Comparison of ENCODE assay signal across 9 cellular contexts in the genomic region with DNA sequence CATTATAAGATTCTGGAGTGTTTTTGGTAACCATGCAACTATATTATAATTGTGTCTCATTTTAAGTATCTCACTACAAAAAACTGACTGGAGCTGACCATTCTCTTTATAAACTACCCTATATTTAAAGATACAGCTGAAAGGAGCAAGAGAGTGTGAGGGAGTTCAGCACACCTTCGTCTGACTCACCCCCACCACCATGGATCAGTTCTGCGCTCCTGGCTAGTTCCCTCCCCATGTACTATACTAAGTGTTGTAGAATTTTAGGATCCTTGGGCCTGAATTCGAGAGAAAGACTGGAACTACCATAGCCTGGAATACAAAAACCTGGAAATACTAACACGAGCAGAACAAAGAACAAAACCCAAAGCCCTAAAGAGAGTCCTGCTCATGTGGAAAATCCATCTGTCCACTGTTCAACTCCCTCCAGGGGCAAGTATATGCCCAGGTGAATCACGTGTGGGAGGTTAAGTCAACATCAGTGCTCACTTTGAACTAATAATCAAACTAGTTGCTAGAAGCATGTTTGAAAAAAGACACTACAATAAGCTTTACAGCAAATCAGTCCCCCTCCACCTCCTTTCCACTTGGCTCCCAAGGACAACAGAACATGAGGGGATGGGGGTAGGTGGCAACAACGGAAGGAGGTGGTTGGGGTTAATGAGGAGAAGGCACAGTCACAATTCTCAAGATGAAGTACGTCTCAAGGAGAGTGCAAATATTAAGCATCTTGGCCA. TPM values are rescaled to one million over a fixed set of nuclear protein-coding genes. Genes with fewer than 3 reads are reported as not detected.
DNase-seq lines count a peak whose midpoint lies in the region; ATAC-seq and TF ChIP-seq lines count a peak whose summit lies in the region.
"Had no signal": no experiment of that assay in that cellular context is flagged by ENCODE, and none has a peak within 500 bp of the region (broad histone marks: within the 10 kb centered on the region; RNA-seq: fewer than 3 reads in every experiment).

No MANE protein-coding gene starts in this region.

- H4K20me1 ChIP-seq in MM.1S (ENCODE audit: insufficient read depth, low read length), result no peaks in the 10 kb centered on the region

- H3K4me3 ChIP-seq in AG04450 (ENCODE audit: low read depth, low read length) (no peak overlapping the region), MM.1S (ENCODE audit: low read length) (no peak overlapping the region)

- no peaks in the 10 kb centered on the region for H3K9me2 ChIP-seq in MM.1S (replicated peaks; ENCODE audit: insufficient read depth, low read length)

- peaks cover 26% of the 10 kb centered on the region for H3K4me1 ChIP-seq in MM.1S (ENCODE audit: low read length)

- DNase-seq in AG04450 (ENCODE audit: low read depth, low spot score) (no peak), MM.1S (no peak), dermis blood vessel endothelial cell (peak; percentile 69), naive B cell (no peak), NCI-H2227 (lab: John Stamatoyannopoulos, UW; ENCODE audit: unreplicated experiment) (no peak), foreskin melanocyte (no peak), D341Med (ENCODE audit: low spot score) (no peak)
- DNase-seq: GOT3 had no signal

- H2AFZ ChIP-seq in MM.1S (ENCODE audit: low read length), result no peak overlapping the region

- no peaks in the 10 kb centered on the region for H3K9me3 Mint-ChIP-seq in naive B cell

- no peaks in the 10 kb centered on the region for H3K36me3 Mint-ChIP-seq in naive B cell

- H3K9me3 ChIP-seq in AG04450 (ENCODE audit: control insufficient read depth, insufficient read depth, low read length) (no peaks in the 10 kb centered on the region; the same call in 1 of the 2 replicates), MM.1S (replicated peaks; ENCODE audit: insufficient read depth, low read length) (no peaks in the 10 kb centered on the region)

- ATAC-seq in naive B cell (ENCODE audit: low read depth in 2 of 2), result no peak
- no peak for ATAC-seq in GM21825 (IDR thresholded peaks at IDR 0.05; ENCODE audit: unreplicated experiment)

- H3K27me3 ChIP-seq in AG04450 (ENCODE audit: control insufficient read depth, insufficient read depth, low read length), result no peaks in the 10 kb centered on the region
- H3K27me3 ChIP-seq in MM.1S (replicated peaks; ENCODE audit: insufficient read depth, low read length), result no peaks in the 10 kb centered on the region

- CTCF ChIA-PET in AG04450 (lab: Charles Lee), result interaction anchor here (0.8 to 1.9 kb wide), 3 partner anchors 8 to 417 kb away, joined by 3 to 5 read pairs (median 3); no protein-coding TSS in a partner anchor

- peaks cover 68 to 84% (median 75%) of the 10 kb centered on the region in 3 donors for H3K4me1 Mint-ChIP-seq in naive B cell

- no peaks in the 10 kb centered on the region for H3K36me3 ChIP-seq in MM.1S (replicated peaks; ENCODE audit: insufficient read depth, low read length)

- peaks cover 11% of the 10 kb centered on the region; the same call in 1 of the 2 replicates for H3F3A ChIP-seq in MM.1S (ENCODE audit: insufficient read depth, low read length)

- no peak overlapping the region for H3K9ac ChIP-seq in MM.1S (ENCODE audit: low read length)

- 0 out of 2 replicates have a peak overlapping the region, but pooled peaks have one; percentile 38 for H3K4me2 ChIP-seq in MM.1S (ENCODE audit: low read depth, low read length)

- peak overlapping the region in 7 of 8 donors; percentile 56 to 83 (median 69) for H3K4me3 Mint-ChIP-seq in naive B cell

- no peaks in the 10 kb centered on the region for H3K27me3 Mint-ChIP-seq in naive B cell

- TF ChIP-seq CTCF in AG04450 (IDR thresholded peaks at IDR 0.05; ENCODE audit: low read depth, low read length) (no peak), MM.1S (IDR thresholded peaks at IDR 0.05; ENCODE audit: low read length) (no peak)

- POLR2A ChIA-PET in AG04450 (lab: Yijun Ruan, JAX), result interaction anchor here (1.6 kb wide), 1 partner anchor 46 kb away, joined by 4 read pairs; no protein-coding TSS in a partner anchor

- peak overlapping the region; percentile 54 for H3K27ac ChIP-seq in AG04450 (ENCODE audit: low read depth, low read length)
- H3K27ac ChIP-seq in MM.1S (ENCODE audit: low read length), result no peak overlapping the region; the same call in 1 of the 2 replicates

- H3K27ac Mint-ChIP-seq in naive B cell, result peak overlapping the region; percentile 82 to 93 (median 89)

- H3K79me2 ChIP-seq in MM.1S (ENCODE audit: low read length), result peaks cover 73% of the 10 kb centered on the region

RNA-seq across cellular contexts. Expression of a gene that starts 46.8 kb away (rescaled TPM):
- polyA plus RNA-seq in AG04450 (2011; rRNA removed), result 68.3 and 81.6 TPM in 2 replicates
- polyA minus RNA-seq in AG04450 (2011; rRNA and poly(A)+ RNA removed), result 90.7 and 107 TPM in 2 replicates
- total RNA-seq in dermis blood vessel endothelial cell, result 74.2 and 123 TPM in 2 replicates
- polyA plus RNA-seq in naive B cell (ENCODE audit: low read depth in 6 of 6), result 100 to 1,000 TPM; 124 to 200 (median 166) TPM
